In genomic region chr2:222668755-222669154, GRCh38 we compare ENCODE assay signal across 21 cellular contexts. TPM values are rescaled to one million over a fixed set of nuclear protein-coding genes. Genes with fewer than 3 reads are reported as not detected.
DNase-seq lines count a peak whose midpoint lies in the region; ATAC-seq and TF ChIP-seq lines count a peak whose summit lies in the region.
"Had no signal": no experiment of that assay in that cellular context is flagged by ENCODE, and none has a peak within 500 bp of the region (broad histone marks: within the 10 kb centered on the region; RNA-seq: fewer than 3 reads in every experiment).

No MANE protein-coding gene starts in this region.

- H4K20me1 ChIP-seq in OCI-LY3 (ENCODE audit: insufficient read depth, low read length) = no peaks in the 10 kb centered on the region

- H3K4me3 ChIP-seq in OCI-LY3 (ENCODE audit: low read length) (0 out of 2 replicates have a peak overlapping the region, but pooled peaks have one; percentile 6), parathyroid adenoma (ENCODE audit: low read depth, low read length) (no peak overlapping the region), upper lobe of right lung (no peak overlapping the region)
- H3K4me3 ChIP-seq: GM23338 had no signal

- H3K27me3 Mint-ChIP-seq in CD14-positive monocyte (ENCODE audit: low read depth in 3 of 3) = peaks cover 5 to 20% (median 8%) of the 10 kb centered on the region in 3 donors
- peaks cover 59% of the 10 kb centered on the region for H3K27me3 Mint-ChIP-seq in activated T-cell treated with anti-CD3 and anti-CD28 coated beads, Interleukin-2, amount 50 U/mL, for 24 hours

- no peaks in the 10 kb centered on the region for H3K9me3 ChIP-seq in OCI-LY3 (ENCODE audit: insufficient read depth, low read length)
- no peaks in the 10 kb centered on the region for H3K9me3 ChIP-seq in parathyroid adenoma (ENCODE audit: control insufficient read depth, low read length)
- no peaks in the 10 kb centered on the region for H3K9me3 ChIP-seq in upper lobe of right lung

- TF ChIP-seq CTCF in 22Rv1 (IDR thresholded peaks at IDR 0.05) (no peak), CD14-positive monocyte (IDR thresholded peaks at IDR 0.05) (no peak), OCI-LY3 (IDR thresholded peaks at IDR 0.05; ENCODE audit: low read depth, low read length) (no peak), parathyroid adenoma (IDR thresholded peaks at IDR 0.05) (no peak), upper lobe of right lung (IDR thresholded peaks at IDR 0.05) (no peak)

- H3K4me3 Mint-ChIP-seq in CD14-positive monocyte = no peak overlapping the region
- no peak overlapping the region for H3K4me3 Mint-ChIP-seq in activated T-cell treated with anti-CD3 and anti-CD28 coated beads, Interleukin-2, amount 50 U/mL, for 24 hours
- H3K4me3 Mint-ChIP-seq: CD4-positive, alpha-beta T cell; CD8-positive, alpha-beta memory T cell; GM23338; H9 had no signal

- H3K9me3 Mint-ChIP-seq in CD14-positive monocyte = peaks cover 0 to 2% (median 0%) of the 10 kb centered on the region in 7 donors
- H3K9me3 Mint-ChIP-seq in activated T-cell treated with anti-CD3 and anti-CD28 coated beads, Interleukin-2, amount 50 U/mL, for 24 hours = no peaks in the 10 kb centered on the region
- H3K9me3 Mint-ChIP-seq: CD4-positive, alpha-beta T cell; CD8-positive, alpha-beta memory T cell; GM23338; H9 had no signal

- H2AFZ ChIP-seq in OCI-LY3 (ENCODE audit: low read depth, low read length) (no peak overlapping the region), parathyroid adenoma (peak overlapping the region; percentile 27)
- H2AFZ ChIP-seq: GM23338 had no signal

- H3K79me2 ChIP-seq in OCI-LY3 (ENCODE audit: low read length) = no peaks in the 10 kb centered on the region
- no peaks in the 10 kb centered on the region for H3K79me2 ChIP-seq in parathyroid adenoma

- intact Hi-C loops in CD14-positive monocyte (cut with micrococcal nuclease) = loop anchor here in 1 of 2 donors (5.0 kb wide), 1 partner anchor 39 kb away; no protein-coding TSS in a partner anchor
- intact Hi-C loops in upper lobe of right lung (cut with DNase I) = no loop called here

- H3K27me3 ChIP-seq in OCI-LY3 (ENCODE audit: low read depth, low read length) (no peaks in the 10 kb centered on the region), parathyroid adenoma (ENCODE audit: control insufficient read depth, insufficient read depth, low read length) (no peaks in the 10 kb centered on the region), upper lobe of right lung (peaks cover 21% of the 10 kb centered on the region)

- H3K36me3 Mint-ChIP-seq in CD14-positive monocyte = peaks cover 0 to 13% of the 10 kb centered on the region in 2 donors
- no peaks in the 10 kb centered on the region for H3K36me3 Mint-ChIP-seq in activated T-cell treated with anti-CD3 and anti-CD28 coated beads, Interleukin-2, amount 50 U/mL, for 24 hours (ENCODE audit: low read depth)

- H3K9ac ChIP-seq in OCI-LY3 (ENCODE audit: low read length) (no peak overlapping the region), parathyroid adenoma (no peak overlapping the region)

- peak overlapping the region; percentile 25; the same call in 1 of the 2 replicates for H3K27ac ChIP-seq in 22Rv1
- peak overlapping the region; percentile 78 for H3K27ac ChIP-seq in OCI-LY3 (ENCODE audit: low read length)
- H3K27ac ChIP-seq in parathyroid adenoma = peak overlapping the region; percentile 18
- H3K27ac ChIP-seq in upper lobe of right lung = no peak overlapping the region
- H3K27ac ChIP-seq: C4-2B had no signal

- peak overlapping the region; percentile 80 to 96 (median 88) for H3K27ac Mint-ChIP-seq in CD14-positive monocyte
- no peak overlapping the region for H3K27ac Mint-ChIP-seq in activated T-cell treated with anti-CD3 and anti-CD28 coated beads, Interleukin-2, amount 50 U/mL, for 24 hours
- H3K27ac Mint-ChIP-seq: CD4-positive, alpha-beta T cell; CD8-positive, alpha-beta memory T cell; GM23338; H9 had no signal

- no peak for ATAC-seq in upper lobe of right lung
- ATAC-seq: GM23338, HCT116 had no signal

- peaks cover 61% of the 10 kb centered on the region for H3K4me1 Mint-ChIP-seq in CD14-positive monocyte
- peaks cover 10% of the 10 kb centered on the region for H3K4me1 Mint-ChIP-seq in activated T-cell treated with anti-CD3 and anti-CD28 coated beads, Interleukin-2, amount 50 U/mL, for 24 hours (ENCODE audit: low read depth)

- DNase-seq in CD14-positive monocyte (ENCODE audit: low spot score) (no peak), upper lobe of right lung (no peak), inferior parietal cortex (ENCODE audit: extremely low spot score) (no peak), HPDE6-E6E7 (ENCODE audit: extremely low spot score) (no peak)
- DNase-seq in activated T-cell treated with anti-CD3 and anti-CD28 coated beads, Interleukin-2, amount 50 U/mL, for 24 hours = no peak
- DNase-seq: CD4-positive, alpha-beta T cell; CD8-positive, alpha-beta memory T cell; DMS79 treated with DMSO at 0.1 percent for 48 hours; H9 had no signal

- H3K4me1 ChIP-seq in OCI-LY3 (ENCODE audit: low read length) (peaks cover 21% of the 10 kb centered on the region), parathyroid adenoma (peaks cover 6% of the 10 kb centered on the region), upper lobe of right lung (peaks cover 14% of the 10 kb centered on the region)

- H3K4me2 ChIP-seq in OCI-LY3 (ENCODE audit: low read length) (peak overlapping the region; percentile 52), parathyroid adenoma (ENCODE audit: low read length) (no peak overlapping the region)
- H3K4me2 ChIP-seq: GM23338 had no signal

- H3K36me3 ChIP-seq in OCI-LY3 (replicated peaks; ENCODE audit: low read depth, low read length) (no peaks in the 10 kb centered on the region), parathyroid adenoma (ENCODE audit: control insufficient read depth, insufficient read depth, low read length) (no peaks in the 10 kb centered on the region), upper lobe of right lung (no peaks in the 10 kb centered on the region)

RNA-seq across cellular contexts. Expression of gene MOGAT1, which starts 2.7 kb away (rescaled TPM):
- polyA plus RNA-seq in CD14-positive monocyte = not detected
- total RNA-seq in upper lobe of right lung = 2.2 TPM
- total RNA-seq: A172; A673; CD4-positive, alpha-beta T cell; CD8-positive, alpha-beta memory T cell; Daoy; G401; H4; H9 had no signal
- polyA plus RNA-seq: BJ; CD8-positive, alpha-beta memory T cell had no signal

RNA-seq across cellular contexts. Expression of gene FARSB, which starts 12.9 kb away (rescaled TPM):
- polyA plus RNA-seq in CD14-positive monocyte = 10 to 100 TPM in 1 of 2 donors, 1 to 10 TPM in 1; 8.4 to 10.9 TPM
- total RNA-seq in upper lobe of right lung = 12.0 TPM
